Comparison of ENCODE assay signal across 8 cellular contexts in the genomic region with DNA sequence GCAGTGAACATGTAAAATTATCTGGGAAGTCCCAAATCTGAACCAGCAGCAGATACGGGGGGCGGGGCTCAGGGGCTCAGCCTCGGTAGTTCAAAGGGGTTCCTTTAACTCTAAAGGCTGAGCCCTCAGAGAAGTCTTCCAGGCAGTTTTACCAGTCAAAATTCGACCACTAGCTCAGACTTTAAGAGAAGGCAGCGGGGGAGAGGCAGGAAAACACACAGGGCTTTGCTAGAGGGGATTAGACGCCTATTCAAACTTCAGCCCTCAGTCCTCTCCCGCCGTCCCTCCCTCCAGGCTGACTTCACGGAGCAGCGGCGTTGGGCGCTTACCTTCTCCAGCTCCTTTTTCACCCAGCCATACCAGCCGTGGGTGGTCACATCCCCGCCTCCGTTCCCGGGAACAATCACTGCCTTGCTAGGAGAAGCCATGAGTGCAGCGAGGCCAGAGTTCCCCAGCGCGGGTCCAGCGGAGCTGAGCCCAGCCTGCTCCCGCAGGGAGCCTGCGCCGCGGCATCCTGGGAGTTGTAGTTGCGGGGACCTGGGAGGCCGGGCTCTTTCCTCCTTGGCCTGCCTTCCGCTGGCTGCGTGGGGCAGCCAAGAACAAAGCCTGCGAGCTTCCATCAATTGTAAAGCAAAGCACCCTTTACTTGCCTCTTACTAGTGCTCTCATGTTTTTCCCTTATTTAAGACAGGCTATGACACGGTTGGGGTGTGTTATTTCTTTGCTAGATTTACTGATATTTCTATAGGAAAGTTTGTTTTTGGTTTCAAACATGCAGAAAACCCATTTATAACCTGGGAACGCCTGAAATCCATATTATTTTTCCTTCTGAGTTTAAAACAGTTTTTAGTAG. TPM values are rescaled to one million over a fixed set of nuclear protein-coding genes. Genes with fewer than 3 reads are reported as not detected.
DNase-seq lines count a peak whose midpoint lies in the region; ATAC-seq, FAIRE-seq and TF ChIP-seq lines count a peak whose summit lies in the region.

RBBP9 (minus strand) TSS at position 486 of the 853 bp plus-strand sequence; CDS start at position 428, 58 bp downstream.

- H3K4me3 ChIP-seq in WI38 (ENCODE audit: low read depth, low read length) (peak within 1 kb of the TSS; percentile 78), bronchial epithelial cell (ENCODE audit: low read depth, low read length) (peak within 1 kb of the TSS; percentile 73)

- ATAC-seq in GM18861 (IDR thresholded peaks at IDR 0.05; ENCODE audit: unreplicated experiment) (peak; percentile 95), HG03095 (IDR thresholded peaks at IDR 0.05; ENCODE audit: unreplicated experiment) (peak; percentile 98)

- TF ChIP-seq CTCF in WI38 (IDR thresholded peaks at IDR 0.05; ENCODE audit: low read depth, low read length) (no peak), bronchial epithelial cell (IDR thresholded peaks at IDR 0.05; ENCODE audit: insufficient read depth, low read length, severe bottlenecking) (no peak)

- no peaks in the 10 kb centered on the region for H3K27me3 ChIP-seq in bronchial epithelial cell (ENCODE audit: control insufficient read depth, insufficient read depth, low read length)

- H3K36me3 ChIP-seq in bronchial epithelial cell (ENCODE audit: control insufficient read depth, insufficient read depth, low read length): no peaks in the 10 kb centered on the region

- DNase-seq in ACHN (peak; percentile 76), NCI-H2196 (lab: John Stamatoyannopoulos, UW; ENCODE audit: unreplicated experiment) (peak; percentile 89), bronchial epithelial cell (ENCODE audit: low read depth) (peak; percentile 67), immature natural killer cell (peak; percentile 70 to 75 (median 71)), smooth muscle cell of the brain vasculature (ENCODE audit: low read depth, low spot score) (peak; percentile 47)

- no peaks in the 10 kb centered on the region for H3K9me3 Mint-ChIP-seq in immature natural killer cell

- peak within 1 kb of the TSS; percentile 96 to 98 (median 97) for H3K4me3 Mint-ChIP-seq in immature natural killer cell

- H3K4me1 Mint-ChIP-seq in immature natural killer cell: peaks cover 13 to 21% of the 10 kb centered on the region in 2 donors

- peaks cover 0 to 2% (median 2%) of the 10 kb centered on the region in 3 donors for H3K27me3 Mint-ChIP-seq in immature natural killer cell (ENCODE audit: low read depth in 3 of 3)

- FAIRE-seq in bronchial epithelial cell (lab: Jason Lieb, UNC): no peak

- peak within 1 kb of the TSS; percentile 80 to 95 (median 90) for H3K27ac Mint-ChIP-seq in immature natural killer cell

- peaks cover 5 to 7% (median 6%) of the 10 kb centered on the region in 3 donors for H3K36me3 Mint-ChIP-seq in immature natural killer cell

- in situ Hi-C loops in ACHN (cut with HindIII; ENCODE audit: low pct_ligation_motif_present, low pct_unique_long_range_greater_than_20kb, low sequenced_read_pairs): no loop called here

RNA-seq across cellular contexts. Expression of gene RBBP9, which starts in this region (rescaled TPM):
- 12.0 and 18.2 TPM in 2 replicates for total RNA-seq in bronchial epithelial cell
- polyA plus RNA-seq in immature natural killer cell: 1 to 10 TPM; 3.4 to 9.8 (median 9.7) TPM

Comparison
In these comparisons a context has a peak if more than half of its experiments do, and no peak if none do; other contexts are left out.
1. Peak in every context shown above with its lines: DNase-seq, ATAC-seq and H3K4me3 ChIP-seq.